Comparison of ENCODE assay signal across 1 cellular context in the genomic region with DNA sequence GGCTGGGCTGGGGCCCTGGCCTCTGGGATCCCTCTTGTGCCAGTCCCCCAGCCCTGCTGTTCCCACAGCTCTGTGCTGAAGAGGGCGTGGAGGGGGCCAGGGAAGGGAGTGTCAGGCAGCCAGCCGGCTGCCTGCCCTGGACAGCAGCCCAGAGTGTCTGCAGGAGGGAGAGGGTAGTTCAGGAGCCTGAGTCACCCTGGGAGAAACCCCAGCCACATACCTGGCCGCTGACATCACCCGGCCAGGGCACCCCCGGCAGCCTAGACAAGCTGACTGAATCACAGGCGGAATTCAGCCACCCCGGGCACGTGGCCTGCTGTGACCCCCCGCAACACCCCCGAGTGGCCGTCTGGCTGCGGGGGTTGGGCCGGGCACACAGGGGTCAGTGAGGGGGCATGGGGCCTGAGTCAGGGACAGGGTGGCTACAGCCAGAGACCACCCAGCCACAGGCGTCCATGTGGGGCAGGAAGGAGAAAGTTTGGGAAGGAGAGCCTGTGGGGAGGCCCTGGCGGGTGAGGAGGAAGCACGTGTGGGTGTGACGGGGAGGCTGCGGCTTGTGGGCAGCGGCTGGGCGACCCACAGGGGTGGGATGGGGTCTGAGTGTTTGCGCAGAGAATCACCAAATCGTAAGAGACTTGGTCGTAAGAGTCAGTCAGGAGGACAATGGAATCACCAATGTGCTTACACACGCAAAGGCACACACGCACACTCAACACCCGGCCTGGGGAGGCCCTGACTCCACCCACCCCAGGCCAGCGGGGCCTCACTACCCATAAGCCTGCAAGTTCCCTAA.
A peak's percentile ranks its signal among the peaks of the same experiment; 100 is the strongest.
TF ChIP-seq lines count a peak whose summit lies in the region.

No MANE protein-coding gene starts in this region.

TF ChIP-seq in K562, 482 proteins besides CTCF, POLR2A, EP300 and RAD21 (continued from another document and continues in another):
- TF ChIP-seq, protein P1, sequence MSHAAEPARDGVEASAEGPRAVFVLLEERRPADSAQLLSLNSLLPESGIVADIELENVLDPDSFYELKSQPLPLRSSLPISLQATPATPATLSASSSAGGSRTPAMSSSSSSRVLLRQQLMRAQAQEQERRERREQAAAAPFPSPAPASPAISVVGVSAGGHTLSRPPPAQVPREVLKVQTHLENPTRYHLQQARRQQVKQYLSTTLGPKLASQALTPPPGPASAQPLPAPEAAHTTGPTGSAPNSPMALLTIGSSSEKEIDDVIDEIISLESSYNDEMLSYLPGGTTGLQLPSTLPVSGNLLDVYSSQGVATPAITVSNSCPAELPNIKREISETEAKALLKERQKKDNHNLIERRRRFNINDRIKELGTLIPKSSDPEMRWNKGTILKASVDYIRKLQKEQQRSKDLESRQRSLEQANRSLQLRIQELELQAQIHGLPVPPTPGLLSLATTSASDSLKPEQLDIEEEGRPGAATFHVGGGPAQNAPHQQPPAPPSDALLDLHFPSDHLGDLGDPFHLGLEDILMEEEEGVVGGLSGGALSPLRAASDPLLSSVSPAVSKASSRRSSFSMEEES (CRISPR knock-in tag; IDR thresholded peaks at IDR 0.05), result no peak
- TF ChIP-seq, protein P2, sequence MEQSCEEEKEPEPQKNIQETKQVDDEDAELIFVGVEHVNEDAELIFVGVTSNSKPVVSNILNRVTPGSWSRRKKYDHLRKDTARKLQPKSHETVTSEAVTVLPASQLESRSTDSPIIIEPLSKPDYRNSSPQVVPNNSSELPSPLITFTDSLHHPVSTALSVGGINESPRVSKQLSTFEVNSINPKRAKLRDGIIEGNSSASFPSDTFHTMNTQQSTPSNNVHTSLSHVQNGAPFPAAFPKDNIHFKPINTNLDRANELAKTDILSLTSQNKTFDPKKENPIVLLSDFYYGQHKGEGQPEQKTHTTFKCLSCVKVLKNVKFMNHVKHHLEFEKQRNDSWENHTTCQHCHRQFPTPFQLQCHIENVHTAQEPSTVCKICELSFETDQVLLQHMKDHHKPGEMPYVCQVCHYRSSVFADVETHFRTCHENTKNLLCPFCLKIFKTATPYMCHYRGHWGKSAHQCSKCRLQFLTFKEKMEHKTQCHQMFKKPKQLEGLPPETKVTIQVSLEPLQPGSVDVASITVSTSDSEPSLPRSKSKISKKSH (CRISPR knock-in tag; IDR thresholded peaks at IDR 0.05), result no peak
- no peak for TF ChIP-seq TFAM (CRISPR knock-in tag; conservative IDR thresholded peaks at IDR 0.05)
- TF ChIP-seq, protein P3, sequence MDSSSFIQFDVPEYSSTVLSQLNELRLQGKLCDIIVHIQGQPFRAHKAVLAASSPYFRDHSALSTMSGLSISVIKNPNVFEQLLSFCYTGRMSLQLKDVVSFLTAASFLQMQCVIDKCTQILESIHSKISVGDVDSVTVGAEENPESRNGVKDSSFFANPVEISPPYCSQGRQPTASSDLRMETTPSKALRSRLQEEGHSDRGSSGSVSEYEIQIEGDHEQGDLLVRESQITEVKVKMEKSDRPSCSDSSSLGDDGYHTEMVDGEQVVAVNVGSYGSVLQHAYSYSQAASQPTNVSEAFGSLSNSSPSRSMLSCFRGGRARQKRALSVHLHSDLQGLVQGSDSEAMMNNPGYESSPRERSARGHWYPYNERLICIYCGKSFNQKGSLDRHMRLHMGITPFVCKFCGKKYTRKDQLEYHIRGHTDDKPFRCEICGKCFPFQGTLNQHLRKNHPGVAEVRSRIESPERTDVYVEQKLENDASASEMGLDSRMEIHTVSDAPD (CRISPR knock-in tag; IDR thresholded peaks at IDR 0.05), result no peak
- TF ChIP-seq, protein P4, sequence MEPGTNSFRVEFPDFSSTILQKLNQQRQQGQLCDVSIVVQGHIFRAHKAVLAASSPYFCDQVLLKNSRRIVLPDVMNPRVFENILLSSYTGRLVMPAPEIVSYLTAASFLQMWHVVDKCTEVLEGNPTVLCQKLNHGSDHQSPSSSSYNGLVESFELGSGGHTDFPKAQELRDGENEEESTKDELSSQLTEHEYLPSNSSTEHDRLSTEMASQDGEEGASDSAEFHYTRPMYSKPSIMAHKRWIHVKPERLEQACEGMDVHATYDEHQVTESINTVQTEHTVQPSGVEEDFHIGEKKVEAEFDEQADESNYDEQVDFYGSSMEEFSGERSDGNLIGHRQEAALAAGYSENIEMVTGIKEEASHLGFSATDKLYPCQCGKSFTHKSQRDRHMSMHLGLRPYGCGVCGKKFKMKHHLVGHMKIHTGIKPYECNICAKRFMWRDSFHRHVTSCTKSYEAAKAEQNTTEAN (CRISPR knock-in tag; IDR thresholded peaks at IDR 0.05), result peak; percentile 86; the same call in 1 of the 2 replicates
- TF ChIP-seq OTX1 (CRISPR knock-in tag; IDR thresholded peaks at IDR 0.05), result no peak
- no peak for TF ChIP-seq TAL1 (IDR thresholded peaks at IDR 0.05)
- no peak for TF ChIP-seq ZKSCAN1 (IDR thresholded peaks at IDR 0.05; ENCODE audit: low read depth, low read length)
- no peak for TF ChIP-seq KHSRP (IDR thresholded peaks at IDR 0.05)
- TF ChIP-seq, protein P5, sequence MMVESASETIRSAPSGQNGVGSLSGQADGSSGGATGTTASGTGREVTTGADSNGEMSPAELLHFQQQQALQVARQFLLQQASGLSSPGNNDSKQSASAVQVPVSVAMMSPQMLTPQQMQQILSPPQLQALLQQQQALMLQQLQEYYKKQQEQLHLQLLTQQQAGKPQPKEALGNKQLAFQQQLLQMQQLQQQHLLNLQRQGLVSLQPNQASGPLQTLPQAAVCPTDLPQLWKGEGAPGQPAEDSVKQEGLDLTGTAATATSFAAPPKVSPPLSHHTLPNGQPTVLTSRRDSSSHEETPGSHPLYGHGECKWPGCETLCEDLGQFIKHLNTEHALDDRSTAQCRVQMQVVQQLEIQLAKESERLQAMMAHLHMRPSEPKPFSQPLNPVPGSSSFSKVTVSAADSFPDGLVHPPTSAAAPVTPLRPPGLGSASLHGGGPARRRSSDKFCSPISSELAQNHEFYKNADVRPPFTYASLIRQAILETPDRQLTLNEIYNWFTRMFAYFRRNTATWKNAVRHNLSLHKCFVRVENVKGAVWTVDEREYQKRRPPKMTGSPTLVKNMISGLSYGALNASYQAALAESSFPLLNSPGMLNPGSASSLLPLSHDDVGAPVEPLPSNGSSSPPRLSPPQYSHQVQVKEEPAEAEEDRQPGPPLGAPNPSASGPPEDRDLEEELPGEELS (CRISPR knock-in tag; IDR thresholded peaks at IDR 0.05; ENCODE audit: borderline replicate concordance), result 0 out of 2 replicates have a peak, but pooled peaks have one; percentile 57
- TF ChIP-seq FOS (IDR thresholded peaks at IDR 0.05; ENCODE audit: extremely low read depth, insufficient read length), result peak; percentile 19
- no peak for TF ChIP-seq FOXA1 (IDR thresholded peaks at IDR 0.05; ENCODE audit: borderline replicate concordance)
- TF ChIP-seq NBN (IDR thresholded peaks at IDR 0.05; ENCODE audit: low read depth), result peak; percentile 19; the same call in 1 of the 2 replicates
- peak; percentile 80 for TF ChIP-seq MYNN (IDR thresholded peaks at IDR 0.05)
- no peak for TF ChIP-seq MYNN (CRISPR knock-in tag; IDR thresholded peaks at IDR 0.05)
- TF ChIP-seq SAFB2 (IDR thresholded peaks at IDR 0.05; ENCODE audit: borderline replicate concordance, low read depth, low read length, severe bottlenecking), result no peak
- TF ChIP-seq PHF20 (IDR thresholded peaks at IDR 0.05; ENCODE audit: partially characterized antibody), result no peak
- TF ChIP-seq NR2C2 (CRISPR knock-in tag; IDR thresholded peaks at IDR 0.05), result 0 out of 2 replicates have a peak, but pooled peaks have one; percentile 14
- TF ChIP-seq NR2C2 (tag; IDR thresholded peaks at IDR 0.05), result peak; percentile 80
- TF ChIP-seq, protein P6, sequence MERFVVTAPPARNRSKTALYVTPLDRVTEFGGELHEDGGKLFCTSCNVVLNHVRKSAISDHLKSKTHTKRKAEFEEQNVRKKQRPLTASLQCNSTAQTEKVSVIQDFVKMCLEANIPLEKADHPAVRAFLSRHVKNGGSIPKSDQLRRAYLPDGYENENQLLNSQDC (CRISPR knock-in tag; IDR thresholded peaks at IDR 0.05), result no peak
- TF ChIP-seq ZNF707 (CRISPR knock-in tag; conservative IDR thresholded peaks at IDR 0.05), result no peak
- TF ChIP-seq, protein P7, sequence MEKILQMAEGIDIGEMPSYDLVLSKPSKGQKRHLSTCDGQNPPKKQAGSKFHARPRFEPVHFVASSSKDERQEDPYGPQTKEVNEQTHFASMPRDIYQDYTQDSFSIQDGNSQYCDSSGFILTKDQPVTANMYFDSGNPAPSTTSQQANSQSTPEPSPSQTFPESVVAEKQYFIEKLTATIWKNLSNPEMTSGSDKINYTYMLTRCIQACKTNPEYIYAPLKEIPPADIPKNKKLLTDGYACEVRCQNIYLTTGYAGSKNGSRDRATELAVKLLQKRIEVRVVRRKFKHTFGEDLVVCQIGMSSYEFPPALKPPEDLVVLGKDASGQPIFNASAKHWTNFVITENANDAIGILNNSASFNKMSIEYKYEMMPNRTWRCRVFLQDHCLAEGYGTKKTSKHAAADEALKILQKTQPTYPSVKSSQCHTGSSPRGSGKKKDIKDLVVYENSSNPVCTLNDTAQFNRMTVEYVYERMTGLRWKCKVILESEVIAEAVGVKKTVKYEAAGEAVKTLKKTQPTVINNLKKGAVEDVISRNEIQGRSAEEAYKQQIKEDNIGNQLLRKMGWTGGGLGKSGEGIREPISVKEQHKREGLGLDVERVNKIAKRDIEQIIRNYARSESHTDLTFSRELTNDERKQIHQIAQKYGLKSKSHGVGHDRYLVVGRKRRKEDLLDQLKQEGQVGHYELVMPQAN (IDR thresholded peaks at IDR 0.05; ENCODE audit: borderline replicate concordance), result peak; percentile 75; the same call in 1 of the 2 replicates
- TF ChIP-seq, protein P8, sequence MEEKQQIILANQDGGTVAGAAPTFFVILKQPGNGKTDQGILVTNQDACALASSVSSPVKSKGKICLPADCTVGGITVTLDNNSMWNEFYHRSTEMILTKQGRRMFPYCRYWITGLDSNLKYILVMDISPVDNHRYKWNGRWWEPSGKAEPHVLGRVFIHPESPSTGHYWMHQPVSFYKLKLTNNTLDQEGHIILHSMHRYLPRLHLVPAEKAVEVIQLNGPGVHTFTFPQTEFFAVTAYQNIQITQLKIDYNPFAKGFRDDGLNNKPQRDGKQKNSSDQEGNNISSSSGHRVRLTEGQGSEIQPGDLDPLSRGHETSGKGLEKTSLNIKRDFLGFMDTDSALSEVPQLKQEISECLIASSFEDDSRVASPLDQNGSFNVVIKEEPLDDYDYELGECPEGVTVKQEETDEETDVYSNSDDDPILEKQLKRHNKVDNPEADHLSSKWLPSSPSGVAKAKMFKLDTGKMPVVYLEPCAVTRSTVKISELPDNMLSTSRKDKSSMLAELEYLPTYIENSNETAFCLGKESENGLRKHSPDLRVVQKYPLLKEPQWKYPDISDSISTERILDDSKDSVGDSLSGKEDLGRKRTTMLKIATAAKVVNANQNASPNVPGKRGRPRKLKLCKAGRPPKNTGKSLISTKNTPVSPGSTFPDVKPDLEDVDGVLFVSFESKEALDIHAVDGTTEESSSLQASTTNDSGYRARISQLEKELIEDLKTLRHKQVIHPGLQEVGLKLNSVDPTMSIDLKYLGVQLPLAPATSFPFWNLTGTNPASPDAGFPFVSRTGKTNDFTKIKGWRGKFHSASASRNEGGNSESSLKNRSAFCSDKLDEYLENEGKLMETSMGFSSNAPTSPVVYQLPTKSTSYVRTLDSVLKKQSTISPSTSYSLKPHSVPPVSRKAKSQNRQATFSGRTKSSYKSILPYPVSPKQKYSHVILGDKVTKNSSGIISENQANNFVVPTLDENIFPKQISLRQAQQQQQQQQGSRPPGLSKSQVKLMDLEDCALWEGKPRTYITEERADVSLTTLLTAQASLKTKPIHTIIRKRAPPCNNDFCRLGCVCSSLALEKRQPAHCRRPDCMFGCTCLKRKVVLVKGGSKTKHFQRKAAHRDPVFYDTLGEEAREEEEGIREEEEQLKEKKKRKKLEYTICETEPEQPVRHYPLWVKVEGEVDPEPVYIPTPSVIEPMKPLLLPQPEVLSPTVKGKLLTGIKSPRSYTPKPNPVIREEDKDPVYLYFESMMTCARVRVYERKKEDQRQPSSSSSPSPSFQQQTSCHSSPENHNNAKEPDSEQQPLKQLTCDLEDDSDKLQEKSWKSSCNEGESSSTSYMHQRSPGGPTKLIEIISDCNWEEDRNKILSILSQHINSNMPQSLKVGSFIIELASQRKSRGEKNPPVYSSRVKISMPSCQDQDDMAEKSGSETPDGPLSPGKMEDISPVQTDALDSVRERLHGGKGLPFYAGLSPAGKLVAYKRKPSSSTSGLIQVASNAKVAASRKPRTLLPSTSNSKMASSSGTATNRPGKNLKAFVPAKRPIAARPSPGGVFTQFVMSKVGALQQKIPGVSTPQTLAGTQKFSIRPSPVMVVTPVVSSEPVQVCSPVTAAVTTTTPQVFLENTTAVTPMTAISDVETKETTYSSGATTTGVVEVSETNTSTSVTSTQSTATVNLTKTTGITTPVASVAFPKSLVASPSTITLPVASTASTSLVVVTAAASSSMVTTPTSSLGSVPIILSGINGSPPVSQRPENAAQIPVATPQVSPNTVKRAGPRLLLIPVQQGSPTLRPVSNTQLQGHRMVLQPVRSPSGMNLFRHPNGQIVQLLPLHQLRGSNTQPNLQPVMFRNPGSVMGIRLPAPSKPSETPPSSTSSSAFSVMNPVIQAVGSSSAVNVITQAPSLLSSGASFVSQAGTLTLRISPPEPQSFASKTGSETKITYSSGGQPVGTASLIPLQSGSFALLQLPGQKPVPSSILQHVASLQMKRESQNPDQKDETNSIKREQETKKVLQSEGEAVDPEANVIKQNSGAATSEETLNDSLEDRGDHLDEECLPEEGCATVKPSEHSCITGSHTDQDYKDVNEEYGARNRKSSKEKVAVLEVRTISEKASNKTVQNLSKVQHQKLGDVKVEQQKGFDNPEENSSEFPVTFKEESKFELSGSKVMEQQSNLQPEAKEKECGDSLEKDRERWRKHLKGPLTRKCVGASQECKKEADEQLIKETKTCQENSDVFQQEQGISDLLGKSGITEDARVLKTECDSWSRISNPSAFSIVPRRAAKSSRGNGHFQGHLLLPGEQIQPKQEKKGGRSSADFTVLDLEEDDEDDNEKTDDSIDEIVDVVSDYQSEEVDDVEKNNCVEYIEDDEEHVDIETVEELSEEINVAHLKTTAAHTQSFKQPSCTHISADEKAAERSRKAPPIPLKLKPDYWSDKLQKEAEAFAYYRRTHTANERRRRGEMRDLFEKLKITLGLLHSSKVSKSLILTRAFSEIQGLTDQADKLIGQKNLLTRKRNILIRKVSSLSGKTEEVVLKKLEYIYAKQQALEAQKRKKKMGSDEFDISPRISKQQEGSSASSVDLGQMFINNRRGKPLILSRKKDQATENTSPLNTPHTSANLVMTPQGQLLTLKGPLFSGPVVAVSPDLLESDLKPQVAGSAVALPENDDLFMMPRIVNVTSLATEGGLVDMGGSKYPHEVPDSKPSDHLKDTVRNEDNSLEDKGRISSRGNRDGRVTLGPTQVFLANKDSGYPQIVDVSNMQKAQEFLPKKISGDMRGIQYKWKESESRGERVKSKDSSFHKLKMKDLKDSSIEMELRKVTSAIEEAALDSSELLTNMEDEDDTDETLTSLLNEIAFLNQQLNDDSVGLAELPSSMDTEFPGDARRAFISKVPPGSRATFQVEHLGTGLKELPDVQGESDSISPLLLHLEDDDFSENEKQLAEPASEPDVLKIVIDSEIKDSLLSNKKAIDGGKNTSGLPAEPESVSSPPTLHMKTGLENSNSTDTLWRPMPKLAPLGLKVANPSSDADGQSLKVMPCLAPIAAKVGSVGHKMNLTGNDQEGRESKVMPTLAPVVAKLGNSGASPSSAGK (IDR thresholded peaks at IDR 0.05), result peak; percentile 87
- TF ChIP-seq PML (IDR thresholded peaks at IDR 0.05; ENCODE audit: low read length), result no peak
- no peak for TF ChIP-seq NFYB (IDR thresholded peaks at IDR 0.05; ENCODE audit: extremely low read depth, insufficient read length)
- TF ChIP-seq NFIC (IDR thresholded peaks at IDR 0.05), result peak; percentile 79
- TF ChIP-seq, protein P9, sequence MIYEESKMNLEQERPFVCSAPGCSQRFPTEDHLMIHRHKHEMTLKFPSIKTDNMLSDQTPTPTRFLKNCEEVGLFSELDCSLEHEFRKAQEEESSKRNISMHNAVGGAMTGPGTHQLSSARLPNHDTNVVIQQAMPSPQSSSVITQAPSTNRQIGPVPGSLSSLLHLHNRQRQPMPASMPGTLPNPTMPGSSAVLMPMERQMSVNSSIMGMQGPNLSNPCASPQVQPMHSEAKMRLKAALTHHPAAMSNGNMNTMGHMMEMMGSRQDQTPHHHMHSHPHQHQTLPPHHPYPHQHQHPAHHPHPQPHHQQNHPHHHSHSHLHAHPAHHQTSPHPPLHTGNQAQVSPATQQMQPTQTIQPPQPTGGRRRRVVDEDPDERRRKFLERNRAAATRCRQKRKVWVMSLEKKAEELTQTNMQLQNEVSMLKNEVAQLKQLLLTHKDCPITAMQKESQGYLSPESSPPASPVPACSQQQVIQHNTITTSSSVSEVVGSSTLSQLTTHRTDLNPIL (CRISPR knock-in tag; IDR thresholded peaks at IDR 0.05), result no peak
